In the genomic region with DNA sequence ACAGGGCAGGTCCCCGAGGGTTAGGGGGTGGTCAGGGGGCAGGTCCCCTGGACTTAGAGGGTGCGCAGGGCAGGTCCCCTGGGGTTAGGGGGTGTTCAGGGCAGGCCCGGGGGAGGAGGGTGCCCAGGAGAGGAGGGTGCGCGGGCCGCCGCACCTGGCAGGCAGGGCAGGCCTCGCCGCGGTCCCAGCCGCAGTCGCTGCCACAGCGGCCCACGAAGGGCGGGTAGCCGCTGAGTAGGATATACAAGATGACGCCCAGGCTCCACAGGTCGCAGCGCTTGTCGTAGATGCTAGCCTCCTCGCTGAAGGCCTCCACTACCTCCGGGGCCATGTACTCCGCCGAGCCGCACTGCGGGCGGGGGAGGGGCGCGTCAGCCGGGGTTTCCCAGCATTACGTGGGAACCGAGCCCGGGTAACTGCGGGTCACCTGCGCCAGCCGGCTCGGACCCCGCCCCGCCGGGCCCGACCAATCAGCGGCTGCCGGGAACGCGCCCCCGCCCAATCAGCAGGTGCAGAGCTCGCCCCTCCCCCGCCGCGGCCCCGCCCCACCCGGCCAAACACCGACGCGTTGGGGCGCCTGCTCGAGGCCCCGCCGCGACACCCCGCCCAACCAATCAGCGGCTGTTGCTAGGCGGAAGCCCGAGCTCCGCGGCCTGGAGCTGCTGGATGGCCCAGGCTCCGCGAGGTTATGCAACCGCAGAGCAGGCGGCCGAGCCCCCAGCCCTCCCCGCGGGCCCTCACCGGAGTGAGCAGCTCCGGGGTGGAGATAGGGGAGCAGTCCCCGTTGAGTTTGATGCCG, we compare ENCODE assay signal across 8 cellular contexts. TPM values are rescaled to one million over a fixed set of nuclear protein-coding genes. Genes with fewer than 3 reads are reported as not detected.
DNase-seq lines count a peak whose midpoint lies in the region; ATAC-seq and TF ChIP-seq lines count a peak whose summit lies in the region.

No MANE protein-coding gene starts in this region.

- peak overlapping the region; percentile 85 to 91 (median 88) for H3K27ac ChIP-seq in Peyer's patch

- BruUV-seq in Calu3 (replicated peaks; lab: Mats Ljungman, UMichigan), result no TSS peak

- H3K9me3 Mint-ChIP-seq in Calu3 (ENCODE audit: low read depth, unreplicated experiment), result no peaks in the 10 kb centered on the region
- no peaks in the 10 kb centered on the region for H3K9me3 Mint-ChIP-seq in natural killer cell treated with Interleukin-12 subunit alpha and Interleukin-12 subunit beta and Interleukin-15 and Interleukin-18, amount 100 ng/mL, for 72 hours

- peaks cover 0 to 81% (median 0%) of the 10 kb centered on the region in 3 donors for H3K36me3 ChIP-seq in Peyer's patch

- H3K4me3 ChIP-seq in Peyer's patch (peak overlapping the region; percentile 20 to 42 (median 36)), fibroblast of pulmonary artery (replicated peaks; ENCODE audit: low read depth, low read length) (no peak overlapping the region)

- DNase-seq in Calu3, result peak; percentile 80
- DNase-seq in KG1 (lab: John Stamatoyannopoulos, UW), result peak; percentile 52
- DNase-seq in Peyer's patch, result peak; percentile 98 to 100 (median 99)
- DNase-seq in activated effector memory CD4-positive, alpha-beta T cell treated with Interleukin-2 at 50 U/mL for 16 hours, result peak; percentile 100
- DNase-seq in fibroblast of pulmonary artery (ENCODE audit: low read depth), result peak; percentile 86
- peak; percentile 99 for DNase-seq in natural killer cell treated with Interleukin-12 subunit alpha and Interleukin-12 subunit beta and Interleukin-15 and Interleukin-18, amount 100 ng/mL, for 72 hours (ENCODE audit: low spot score)
- DNase-seq in stimulated activated naive CD4-positive, alpha-beta T cell treated with Interleukin-2 at 50 U/mL for 16 hours (lab: John Stamatoyannopoulos, UW), result peak; percentile 99

- no peaks in the 10 kb centered on the region for H3K27me3 ChIP-seq in Peyer's patch

- no peak for TF ChIP-seq POLR2A in Peyer's patch (IDR thresholded peaks at IDR 0.05)

- H3K27me3 Mint-ChIP-seq in Calu3 (ENCODE audit: unreplicated experiment), result no peaks in the 10 kb centered on the region
- H3K27me3 Mint-ChIP-seq in natural killer cell treated with Interleukin-12 subunit alpha and Interleukin-12 subunit beta and Interleukin-15 and Interleukin-18, amount 100 ng/mL, for 72 hours, result no peaks in the 10 kb centered on the region

- CTCF ChIA-PET in Calu3 (lab: Charles Lee), result no interaction called here

- no peak overlapping the region for H3K4me3 Mint-ChIP-seq in Calu3 (ENCODE audit: low read depth, unreplicated experiment)
- H3K4me3 Mint-ChIP-seq in natural killer cell treated with Interleukin-12 subunit alpha and Interleukin-12 subunit beta and Interleukin-15 and Interleukin-18, amount 100 ng/mL, for 72 hours, result peak overlapping the region; percentile 60

- H3K9me3 ChIP-seq in Peyer's patch, result no peaks in the 10 kb centered on the region

- H3K4me1 ChIP-seq in Peyer's patch, result peaks cover 9 to 66% (median 44%) of the 10 kb centered on the region in 4 donors

- H3K27ac Mint-ChIP-seq in Calu3 (ENCODE audit: unreplicated experiment), result no peak overlapping the region
- H3K27ac Mint-ChIP-seq in natural killer cell treated with Interleukin-12 subunit alpha and Interleukin-12 subunit beta and Interleukin-15 and Interleukin-18, amount 100 ng/mL, for 72 hours, result peak overlapping the region; percentile 73 to 75

- no peaks in the 10 kb centered on the region for H3K4me1 Mint-ChIP-seq in Calu3 (ENCODE audit: low read depth, unreplicated experiment)
- peaks cover 0 to 11% of the 10 kb centered on the region in 2 donors for H3K4me1 Mint-ChIP-seq in natural killer cell treated with Interleukin-12 subunit alpha and Interleukin-12 subunit beta and Interleukin-15 and Interleukin-18, amount 100 ng/mL, for 72 hours (ENCODE audit: low read depth in 2 of 2)

- ATAC-seq in GM21529 (IDR thresholded peaks at IDR 0.05; ENCODE audit: unreplicated experiment), result peak; percentile 58
- peak; percentile 94 to 95 for ATAC-seq in natural killer cell treated with Interleukin-12 subunit alpha and Interleukin-12 subunit beta and Interleukin-15 and Interleukin-18, amount 100 ng/mL, for 72 hours

- peaks cover 61% of the 10 kb centered on the region for H3K36me3 Mint-ChIP-seq in Calu3 (ENCODE audit: insufficient read depth, unreplicated experiment)
- H3K36me3 Mint-ChIP-seq in natural killer cell treated with Interleukin-12 subunit alpha and Interleukin-12 subunit beta and Interleukin-15 and Interleukin-18, amount 100 ng/mL, for 72 hours, result no peaks in the 10 kb centered on the region

- TF ChIP-seq CTCF in Calu3 (IDR thresholded peaks at IDR 0.05; ENCODE audit: unreplicated experiment), result no peak
- no peak for TF ChIP-seq CTCF in Peyer's patch (IDR thresholded peaks at IDR 0.05)
- TF ChIP-seq CTCF in fibroblast of pulmonary artery (IDR thresholded peaks at IDR 0.05; ENCODE audit: low read length, missing control alignments), result no peak

- intact Hi-C loops in Calu3 (cut with micrococcal nuclease; ENCODE audit: unreplicated experiment), result no loop called here

RNA-seq across cellular contexts. Expression of gene MKNK2, which starts 9.2 kb away (rescaled TPM):
- total RNA-seq in Calu3 (2022), result 96.0 and 99.7 TPM in 2 replicates
- total RNA-seq in Peyer's patch, result 100 to 1,000 TPM; 119 to 253 (median 192) TPM
- 100 to 1,000 TPM; 303 to 308 TPM for total RNA-seq in natural killer cell treated with Interleukin-12 subunit alpha and Interleukin-12 subunit beta and Interleukin-15 and Interleukin-18, amount 100 ng/mL, for 72 hours

RNA-seq across cellular contexts. Expression of gene BTBD2, which starts 26.4 kb away (rescaled TPM):
- total RNA-seq in Calu3 (2022), result 65.3 and 72.3 TPM in 2 replicates
- 100 to 1,000 TPM in 1 of 4 donors, 10 to 100 TPM in 3; 57.8 to 114 (median 76.0) TPM for total RNA-seq in Peyer's patch
- 10 to 100 TPM; 19.9 to 23.0 TPM for total RNA-seq in natural killer cell treated with Interleukin-12 subunit alpha and Interleukin-12 subunit beta and Interleukin-15 and Interleukin-18, amount 100 ng/mL, for 72 hours

RNA-seq across cellular contexts. Expression of gene MOB3A, which starts 54.2 kb away (rescaled TPM):
- total RNA-seq in Calu3 (2022), result 13.7 and 15.8 TPM in 2 replicates
- total RNA-seq in Peyer's patch, result 10 to 100 TPM; 32.6 to 55.3 (median 35.1) TPM
- total RNA-seq in natural killer cell treated with Interleukin-12 subunit alpha and Interleukin-12 subunit beta and Interleukin-15 and Interleukin-18, amount 100 ng/mL, for 72 hours, result 100 to 1,000 TPM; 180 to 212 TPM

RNA-seq across cellular contexts. Expression of gene IZUMO4, which starts 54.8 kb away (rescaled TPM):
- total RNA-seq in Calu3 (2022), result 2.7 and 2.8 TPM in 2 replicates
- total RNA-seq in Peyer's patch, result 1 to 10 TPM; 1.3 to 9.9 (median 3.8) TPM
- total RNA-seq in natural killer cell treated with Interleukin-12 subunit alpha and Interleukin-12 subunit beta and Interleukin-15 and Interleukin-18, amount 100 ng/mL, for 72 hours, result 1 to 10 TPM; 5.7 to 5.9 TPM
